In genomic region chr15:66700412-66700801, GRCh38 we compare ENCODE assay signal across 8 cellular contexts. TPM values are rescaled to one million over a fixed set of nuclear protein-coding genes. Genes with fewer than 3 reads are reported as not detected.
DNase-seq lines count a peak whose midpoint lies in the region; ATAC-seq and TF ChIP-seq lines count a peak whose summit lies in the region.

No MANE protein-coding gene starts in this region.

- ATAC-seq in heart right ventricle, result no peak
- no peak for ATAC-seq in Right ventricle myocardium superior (ENCODE audit: poor library complexity)
- peak; percentile 19 for ATAC-seq in memory B cell (ENCODE audit: low read depth)

- no peak for TF ChIP-seq POLR2A in adrenal gland (IDR thresholded peaks at IDR 0.05)
- TF ChIP-seq POLR2A in uterus (IDR thresholded peaks at IDR 0.05), result no peak

- 20 to 23% methylated on average over 13 of the region's 13 CpGs for WGBS in heart right ventricle, 2 donors
- 7 to 14% (median 13%) methylated on average over 13 of the region's 13 CpGs for WGBS in adrenal gland, 4 donors

- H3K9me3 Mint-ChIP-seq in memory B cell, result no peaks in the 10 kb centered on the region

- H3K27ac ChIP-seq in heart right ventricle, result peak overlapping the region in 9 of 10 donors; percentile 48 to 95 (median 88)
- peak overlapping the region in 4 of 5 donors; percentile 10 to 77 (median 36) for H3K27ac ChIP-seq in adrenal gland
- peak overlapping the region; percentile 33 to 86 for H3K27ac ChIP-seq in uterus

- TF ChIP-seq CTCF in heart right ventricle (IDR thresholded peaks at IDR 0.05) (no peak), adrenal gland (IDR thresholded peaks at IDR 0.05) (no peak), uterus (IDR thresholded peaks at IDR 0.05) (no peak)

- H3K36me3 Mint-ChIP-seq in memory B cell, result no peaks in the 10 kb centered on the region

- H3K4me3 ChIP-seq in heart right ventricle (peak overlapping the region in 9 of 10 donors; percentile 62 to 85 (median 77)), adrenal gland (peak overlapping the region in 2 of 4 donors; percentile 19 to 67), uterus (peak overlapping the region; percentile 19 to 46)

- H3K27me3 ChIP-seq in heart right ventricle (peaks cover 0 to 30% (median 0%) of the 10 kb centered on the region in 7 donors), adrenal gland (no peaks in the 10 kb centered on the region), uterus (no peaks in the 10 kb centered on the region)

- H3K9me3 ChIP-seq in heart right ventricle (no peaks in the 10 kb centered on the region), adrenal gland (replicated peaks in 1 of 3) (no peaks in the 10 kb centered on the region), uterus (no peaks in the 10 kb centered on the region)

- H3K4me1 Mint-ChIP-seq in memory B cell, result peaks cover 11% of the 10 kb centered on the region

- H3K4me1 ChIP-seq in heart right ventricle (peaks cover 4 to 47% (median 30%) of the 10 kb centered on the region in 9 donors), adrenal gland (replicated peaks in 1 of 2) (peaks cover 4 to 19% of the 10 kb centered on the region in 2 donors), uterus (no peaks in the 10 kb centered on the region)

- peaks cover 5% of the 10 kb centered on the region for H3K27me3 Mint-ChIP-seq in memory B cell

- intact Hi-C loops in heart right ventricle (cut with DNase I) (loop anchor here in 7 of 10 donors (2.0 to 10.0 kb wide), 10 partner anchors 53 to 164 kb away; no protein-coding TSS in a partner anchor), Right ventricle myocardium superior (cut with DNase I) (loop anchor here (2.0 to 5.0 kb wide), 3 partner anchors 62 to 152 kb away; no protein-coding TSS in a partner anchor), adrenal gland (cut with DNase I) (loop anchor here (10.0 kb wide), 2 partner anchors 144 to 154 kb away; no protein-coding TSS in a partner anchor), uterus (cut with DNase I; ENCODE audit: low total_unique reads) (loop anchor here (5.0 to 10.0 kb wide), 2 partner anchors 76 to 147 kb away; no protein-coding TSS in a partner anchor)

- peak overlapping the region; percentile 47 for H3K27ac Mint-ChIP-seq in memory B cell

- H3K36me3 ChIP-seq in heart right ventricle (peaks cover 0 to 6% (median 0%) of the 10 kb centered on the region in 9 donors), adrenal gland (replicated peaks in 1 of 2) (no peaks in the 10 kb centered on the region), uterus (no peaks in the 10 kb centered on the region)

- peak overlapping the region; percentile 85 for H3K4me3 Mint-ChIP-seq in memory B cell

- no peak for DNase-seq in heart right ventricle
- no peak for DNase-seq in Right ventricle myocardium superior
- DNase-seq in adrenal gland, result no peak
- no peak for DNase-seq in memory B cell (ENCODE audit: low spot score in 2 of 2)
- no peak for DNase-seq in uterus
- no peak for DNase-seq in NCI-H1092 (lab: John Stamatoyannopoulos, UW)
- DNase-seq in OCI-M2 (lab: John Stamatoyannopoulos, UW; ENCODE audit: unreplicated experiment), result no peak
- no peak for DNase-seq in SW 1271 (lab: John Stamatoyannopoulos, UW)

RNA-seq across cellular contexts. Expression of gene SMAD6, which starts 1.6 kb away (rescaled TPM):
- total RNA-seq in heart right ventricle (10 to 100 TPM; 12.2 to 43.4 (median 20.6) TPM), Right ventricle myocardium superior (14.1 TPM), adrenal gland (10 to 100 TPM in 4 of 8 donors, 1 to 10 TPM in 4; 5.7 to 31.9 (median 9.5) TPM), uterus (10 to 100 TPM in 3 of 4 donors, 1 to 10 TPM in 1; 9.4 to 30.1 (median 19.1) TPM)
- polyA plus RNA-seq in heart right ventricle (10 to 100 TPM in 1 of 2 donors, 1 to 10 TPM in 1; 6.6 to 19.5 TPM), adrenal gland (1 to 10 TPM; 1.9 to 7.0 (median 2.7) TPM)

Comparison
In these comparisons a context has a peak if more than half of its experiments do, and no peak if none do; other contexts are left out.
1. H3K27ac ChIP-seq: peak in every context shown above with its lines; median percentile 88 in heart right ventricle; 60 in uterus; 36 in adrenal gland.